ENCODE assay signal across 20 cellular contexts in genomic region chr13:33078268-33078667, GRCh38.
"Had no signal": no experiment of that assay in that cellular context is flagged by ENCODE, and none has a peak within 500 bp of the region (broad histone marks: within the 10 kb centered on the region; RNA-seq: fewer than 3 reads in every experiment).

No MANE protein-coding gene starts in this region.

- H3K9ac ChIP-seq: neural progenitor cell had no signal

- H3K27ac ChIP-seq: coronary artery, neural progenitor cell, pancreas, psoas muscle, right lobe of liver, tibial artery, upper lobe of left lung, uterus had no signal

- H3K4me3 Mint-ChIP-seq: natural killer cell; neural progenitor cell; stimulated activated memory B cell treated with anti-CD40 and anti-IgM and Interleukin-4, amounts not matched to agents 10 μg/mL and 1 μg/mL and 100 μg/mL, for 72 hours; stimulated activated naive CD8-positive, alpha-beta T cell treated with anti-CD3 and anti-CD28 coated beads, Interleukin-15, Interleukin-2, amounts not matched to agents 100 ng/mL and 50 ng/mL, for 24 hours had no signal

- H3K36me3 ChIP-seq: neural progenitor cell, pancreas, right lobe of liver, tibial artery, upper lobe of left lung, uterus had no signal

- H3K9me3 ChIP-seq: mucosa of descending colon, pancreas, psoas muscle, right lobe of liver, tibial artery, upper lobe of left lung, uterus had no signal

- ATAC-seq: mucosa of descending colon; natural killer cell; pancreas; right lobe of liver; stimulated activated memory B cell treated with anti-CD40 and anti-IgM and Interleukin-4, amounts not matched to agents 10 μg/mL and 1 μg/mL and 100 μg/mL, for 72 hours had no signal

- H3K4me3 ChIP-seq: coronary artery, mucosa of descending colon, neural progenitor cell, pancreas, psoas muscle, right lobe of liver, tibial artery, upper lobe of left lung, uterus had no signal

- H3K27me3 ChIP-seq: neural progenitor cell, pancreas, right lobe of liver, tibial artery, upper lobe of left lung, uterus had no signal

- H3K27ac Mint-ChIP-seq: natural killer cell; neural progenitor cell; stimulated activated memory B cell treated with anti-CD40 and anti-IgM and Interleukin-4, amounts not matched to agents 10 μg/mL and 1 μg/mL and 100 μg/mL, for 72 hours; stimulated activated naive CD8-positive, alpha-beta T cell treated with anti-CD3 and anti-CD28 coated beads, Interleukin-15, Interleukin-2, amounts not matched to agents 100 ng/mL and 50 ng/mL, for 24 hours had no signal

- H2AFZ ChIP-seq: neural progenitor cell had no signal

- DNase-seq: effector CD8-positive, alpha-beta T cell; glutamatergic neuron; islet precursor cell; mucosa of descending colon; natural killer cell; nucleus accumbens; pancreas; psoas muscle; retina; right lobe of liver; stimulated activated CD4-positive, alpha-beta T cell treated with anti-CD3 and anti-CD28 coated beads, Interleukin-15, amount 100 ng/mL, for 24 hours; stimulated activated CD4-positive, alpha-beta T cell treated with anti-CD3 and anti-CD28 coated beads, Interleukin-1b, Interleukin-23, amount 100 ng/mL, for 48 hours; stimulated activated CD4-positive, alpha-beta T cell treated with anti-CD3 and anti-CD28 coated beads, Interleukin-4, amount 100 ng/mL, for 24 hours; tibial artery; upper lobe of left lung; uterus had no signal

- H3K9me3 Mint-ChIP-seq: natural killer cell; neural progenitor cell; stimulated activated memory B cell treated with anti-CD40 and anti-IgM and Interleukin-4, amounts not matched to agents 10 μg/mL and 1 μg/mL and 100 μg/mL, for 72 hours; stimulated activated naive CD8-positive, alpha-beta T cell treated with anti-CD3 and anti-CD28 coated beads, Interleukin-15, Interleukin-2, amounts not matched to agents 100 ng/mL and 50 ng/mL, for 24 hours had no signal

- H3K4me2 ChIP-seq: neural progenitor cell had no signal

- H3K4me1 Mint-ChIP-seq: natural killer cell, neural progenitor cell had no signal

- H3K36me3 Mint-ChIP-seq: natural killer cell; neural progenitor cell; stimulated activated memory B cell treated with anti-CD40 and anti-IgM and Interleukin-4, amounts not matched to agents 10 μg/mL and 1 μg/mL and 100 μg/mL, for 72 hours had no signal

- H3K4me1 ChIP-seq: neural progenitor cell, pancreas, psoas muscle, right lobe of liver, tibial artery, uterus had no signal
